22 cellular contexts compared by ENCODE assay signal in genomic region chr2:66430195-66430905, GRCh38. TPM values are rescaled to one million over a fixed set of nuclear protein-coding genes. Genes with fewer than 3 reads are reported as not detected.
DNase-seq lines count a peak whose midpoint lies in the region; ATAC-seq, FAIRE-seq and TF ChIP-seq lines count a peak whose summit lies in the region.
"Had no signal": no experiment of that assay in that cellular context is flagged by ENCODE, and none has a peak within 500 bp of the region (broad histone marks: within the 10 kb centered on the region; RNA-seq: fewer than 3 reads in every experiment).

No MANE protein-coding gene starts in this region.

- H3K27me3 ChIP-seq in K562 (ENCODE audit: control insufficient read depth in 2 of 2, insufficient read depth in 2 of 2, low read length in 2 of 2) (peaks cover 8 to 16% of the 10 kb centered on the region in 2 experiments; a peak in 4 of 5 replicates), muscle layer of duodenum (ENCODE audit: low read depth, low read length) (peaks cover 14% of the 10 kb centered on the region), smooth muscle cell (ENCODE audit: low read depth) (peaks cover 11% of the 10 kb centered on the region)
- H3K27me3 ChIP-seq: BE2C had no signal

- POLR2A ChIA-PET in K562 (lab: Yijun Ruan, JAX): interaction anchor here (1.0 kb wide), 1 partner anchor 143 kb away, joined by 3 read pairs; no protein-coding TSS in a partner anchor

- FAIRE-seq in K562 (lab: Jason Lieb, UNC): no peak
- FAIRE-seq: HTR-8/SVneo had no signal

- TF ChIP-seq RAD21 in K562 (CRISPR knock-in tag; conservative IDR thresholded peaks at IDR 0.05 in 1 of 2, IDR thresholded peaks at IDR 0.05 in 1 of 2): no peak

- WGBS in K562 (ENCODE audit: insufficient coverage, low coverage, missing lambda C conversion rate): 2% methylated on average over 4 of the region's 4 CpGs
- WGBS in smooth muscle cell (ENCODE audit: low lambda C conversion rate): 21% methylated on average over 4 of the region's 4 CpGs

- no peak for TF ChIP-seq POLR2A in K562 (conservative IDR thresholded peaks at IDR 0.05)

- H3K4me1 ChIP-seq in K562 (replicated peaks in 1 of 2; ENCODE audit: control insufficient read depth in 2 of 2, insufficient read depth in 2 of 2, low read length in 2 of 2) (peaks cover 0 to 37% of the 10 kb centered on the region in 2 experiments; a peak in 3 of 5 replicates), muscle layer of duodenum (ENCODE audit: control insufficient read depth in 1 of 2, insufficient read depth in 2 of 2, low read length in 2 of 2) (peaks cover 0 to 10% of the 10 kb centered on the region in 2 donors), smooth muscle cell (ENCODE audit: low read depth) (peaks cover 23% of the 10 kb centered on the region)
- H3K4me1 ChIP-seq: BE2C had no signal

- no TSS peak for BruUV-seq in K562 (replicated peaks; lab: Mats Ljungman, UMichigan)

- H4K20me1 ChIP-seq in K562 (replicated peaks; ENCODE audit: control insufficient read depth, insufficient read depth, low read length) (no peaks in the 10 kb centered on the region), smooth muscle cell (ENCODE audit: low read depth) (no peaks in the 10 kb centered on the region)

- peaks cover 11% of the 10 kb centered on the region for H3F3A ChIP-seq in smooth muscle cell (ENCODE audit: low read depth)

- in situ Hi-C loops in K562 (cut with MboI) (no loop called here), ACHN (cut with HindIII; ENCODE audit: low pct_ligation_motif_present, low pct_unique_long_range_greater_than_20kb, low sequenced_read_pairs) (no loop called here)

- H3K4me3 ChIP-seq in K562 (no peak overlapping the region), muscle layer of duodenum (ENCODE audit: low read depth in 1 of 2, low read length in 2 of 2) (peak overlapping the region in 1 of 2 donors; percentile 12), smooth muscle cell (peak overlapping the region; percentile 1)
- H3K4me3 ChIP-seq: heart left ventricle had no signal

- H3K36me3 ChIP-seq in K562 (ENCODE audit: control insufficient read depth, insufficient read depth, low read length): no peaks in the 10 kb centered on the region
- H3K36me3 ChIP-seq in muscle layer of duodenum (ENCODE audit: control insufficient read depth in 1 of 2, insufficient read depth in 2 of 2, low read length in 2 of 2): no peaks in the 10 kb centered on the region
- H3K36me3 ChIP-seq in smooth muscle cell (ENCODE audit: low read depth): no peaks in the 10 kb centered on the region
- H3K36me3 ChIP-seq: BE2C, heart left ventricle had no signal

- ATAC-seq in K562: no peak
- ATAC-seq: activated T-helper 17 cell treated with anti-CD3 and anti-CD28 coated beads, Interleukin-2, amount 50 U/mL, for 72 hours; heart left ventricle had no signal

- intact Hi-C loops in K562 (cut with micrococcal nuclease): loop anchor here (5.0 to 10.0 kb wide), 2 partner anchors 1044 to 1407 kb away; no protein-coding TSS in a partner anchor

- TF ChIP-seq CTCF in K562 (IDR thresholded peaks at IDR 0.05 in 2 of 3, conservative IDR thresholded peaks at IDR 0.05 in 1 of 3; ENCODE audit: insufficient read depth in 2 of 3, low read depth in 1 of 3, low read length in 3 of 3): no peak
- TF ChIP-seq CTCF in smooth muscle cell (IDR thresholded peaks at IDR 0.05; ENCODE audit: borderline replicate concordance, insufficient read depth, poor library complexity, severe bottlenecking): no peak

- H3K79me2 ChIP-seq in K562 (ENCODE audit: control insufficient read depth, insufficient read depth, low read length) (no peaks in the 10 kb centered on the region), smooth muscle cell (ENCODE audit: low read depth) (peaks cover 1% of the 10 kb centered on the region)

- no peak for TF ChIP-seq EP300 in K562 (IDR thresholded peaks at IDR 0.05; ENCODE audit: low read length)

- H2AFZ ChIP-seq in K562 (ENCODE audit: low read depth, low read length) (no peak overlapping the region), smooth muscle cell (ENCODE audit: low read depth) (peak overlapping the region; percentile 59)

- H3K9me1 ChIP-seq in K562 (ENCODE audit: control insufficient read depth, insufficient read depth, low read length): no peaks in the 10 kb centered on the region

- H3K9ac ChIP-seq in K562 (ENCODE audit: insufficient read depth in 1 of 2, low read depth in 2 of 2, low read length in 2 of 2): no peak overlapping the region
- no peak overlapping the region for H3K9ac ChIP-seq in smooth muscle cell (ENCODE audit: low read depth)

- H3K4me2 ChIP-seq in K562 (ENCODE audit: insufficient read depth, low read length) (no peak overlapping the region), smooth muscle cell (no peak overlapping the region)

- CTCF ChIA-PET in K562 (lab: Yijun Ruan, JAX; ENCODE audit: low intra/inter-chr PET ratio): interaction anchor here (0.7 to 1.8 kb wide), 2 partner anchors 145 to 1633 kb away, joined by 4 to 22 read pairs; no protein-coding TSS in a partner anchor

- H3K9me3 ChIP-seq in K562 (replicated peaks; ENCODE audit: control insufficient read depth, insufficient read depth, low read depth, low read length) (no peaks in the 10 kb centered on the region), muscle layer of duodenum (ENCODE audit: control insufficient read depth in 1 of 2, low read length in 2 of 2) (no peaks in the 10 kb centered on the region), smooth muscle cell (replicated peaks; ENCODE audit: low read depth) (no peaks in the 10 kb centered on the region)
- H3K9me3 ChIP-seq: BE2C, heart left ventricle had no signal

- DNase-seq in NCI-H748 (lab: John Stamatoyannopoulos, UW; ENCODE audit: unreplicated experiment) (peak; percentile 47), NCI-H748 treated with DMSO at 0.1 percent for 48 hours (lab: John Stamatoyannopoulos, UW) (no peak), K562 (ENCODE audit: extremely low read depth in 1 of 4, low spot score in 3 of 4) (no peak), smooth muscle cell (lab: John Stamatoyannopoulos, UW; ENCODE audit: unreplicated experiment) (no peak), HUDEP-2 (lab: John Stamatoyannopoulos, UW; ENCODE audit: unreplicated experiment in 76 of 76) (no peak), ACHN (no peak)
- DNase-seq in activated effector memory CD4-positive, alpha-beta T cell treated with anti-CD3 and anti-CD28 coated beads, Interleukin-2, amount 50 U/mL, for 16 hours: no peak
- DNase-seq: activated B cell treated with CpG ODN at 0.5 μM for 24 hours; activated CD4-positive, alpha-beta T cell treated with anti-CD3 and anti-CD28 coated beads, Interleukin-2, amount 50 U/mL, for 4 hours; activated CD8-positive, alpha-beta memory T cell treated with anti-CD3 and anti-CD28 coated beads, Interleukin-2, amount 50 U/mL, for 48 hours; activated naive CD8-positive, alpha-beta T cell treated with anti-CD3 and anti-CD28 coated beads, Interleukin-2, amount 10 ng/mL, durations not matched to agents 7 days and 5 days; BE2C; cerebellar nuclear complex; heart left ventricle; naive B cell; NCI-H187; NCI-H526 treated with DMSO at 0.1 percent for 48 hours; T1000 had no signal

- H3K27ac ChIP-seq in K562 (ENCODE audit: extremely low read depth, low read depth, low read length) (no peak overlapping the region), muscle layer of duodenum (ENCODE audit: low read length) (peak overlapping the region; percentile 80), smooth muscle cell (ENCODE audit: low read depth) (no peak overlapping the region)
- H3K27ac ChIP-seq: RWPE1 had no signal

TF ChIP-seq in K562, 482 proteins besides CTCF, POLR2A, EP300 and RAD21:
- TF ChIP-seq, protein P1, sequence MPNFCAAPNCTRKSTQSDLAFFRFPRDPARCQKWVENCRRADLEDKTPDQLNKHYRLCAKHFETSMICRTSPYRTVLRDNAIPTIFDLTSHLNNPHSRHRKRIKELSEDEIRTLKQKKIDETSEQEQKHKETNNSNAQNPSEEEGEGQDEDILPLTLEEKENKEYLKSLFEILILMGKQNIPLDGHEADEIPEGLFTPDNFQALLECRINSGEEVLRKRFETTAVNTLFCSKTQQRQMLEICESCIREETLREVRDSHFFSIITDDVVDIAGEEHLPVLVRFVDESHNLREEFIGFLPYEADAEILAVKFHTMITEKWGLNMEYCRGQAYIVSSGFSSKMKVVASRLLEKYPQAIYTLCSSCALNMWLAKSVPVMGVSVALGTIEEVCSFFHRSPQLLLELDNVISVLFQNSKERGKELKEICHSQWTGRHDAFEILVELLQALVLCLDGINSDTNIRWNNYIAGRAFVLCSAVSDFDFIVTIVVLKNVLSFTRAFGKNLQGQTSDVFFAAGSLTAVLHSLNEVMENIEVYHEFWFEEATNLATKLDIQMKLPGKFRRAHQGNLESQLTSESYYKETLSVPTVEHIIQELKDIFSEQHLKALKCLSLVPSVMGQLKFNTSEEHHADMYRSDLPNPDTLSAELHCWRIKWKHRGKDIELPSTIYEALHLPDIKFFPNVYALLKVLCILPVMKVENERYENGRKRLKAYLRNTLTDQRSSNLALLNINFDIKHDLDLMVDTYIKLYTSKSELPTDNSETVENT (CRISPR knock-in tag; IDR thresholded peaks at IDR 0.05): no peak
- TF ChIP-seq CBFA2T3 (IDR thresholded peaks at IDR 0.05): 0 out of 2 replicates have a peak, but pooled peaks have one; percentile 14
TF ChIP-seq in K562: peak in this region for 1.

RNA-seq across cellular contexts. Expression of gene MEIS1, which starts 4.6 kb away (rescaled TPM):
- total RNA-seq in K562 (2011; cell fraction: chromatin; rRNA removed; ENCODE audit: low replicate concordance): 13.6 and 52.6 TPM in 2 replicates
- total RNA-seq in K562 (2011; cell fraction: nucleolus; rRNA removed): 11.7 and 15.3 TPM in 2 replicates
- 23.2 and 31.9 TPM in 2 replicates for total RNA-seq in K562 (2011; cell fraction: nucleoplasm; rRNA removed)
- total RNA-seq in K562 (2014; rRNA removed) (5.6 and 7.1 TPM in 2 replicates), K562 (2014; rRNA removed; fragmentation: Illumina TruSeq; extraction: Trizol) (5.9 and 8.0 TPM in 2 replicates), K562 (2015; rRNA removed; fragmentation: Illumina TruSeq; extraction: Trizol) (7.1 and 7.5 TPM in 2 replicates), K562 (2021) (8.7 and 9.0 TPM in 2 replicates), smooth muscle cell (14.6 and 15.6 TPM in 2 replicates)
- polyA plus RNA-seq in K562 (2011; rRNA removed) (4.7 and 6.7 TPM in 2 replicates), K562 (2014; fragmentation: Illumina TruSeq; extraction: Trizol) (3.5 and 3.9 TPM in 2 replicates), K562 (2014; fragmentation: Nextera tagmentation; extraction: Ambion mirVana) (1 to 10 TPM; 2.3 to 6.7 TPM), K562 (2014; rRNA removed) (4.7 and 8.1 TPM in 2 replicates), smooth muscle cell (15.8 and 18.1 TPM in 2 replicates)
- polyA plus RNA-seq in K562 (2011; cell fraction: cytosol; rRNA removed): 3.0 and 4.7 TPM in 2 replicates
- polyA plus RNA-seq in K562 (2011; cell fraction: nucleus; rRNA removed): 13.1 and 17.8 TPM in 2 replicates
- 4.0 and 4.8 TPM in 2 replicates for polyA plus RNA-seq in K562 (2012)
- 18.2 and 28.5 TPM in 2 replicates for polyA minus RNA-seq in K562 (2011; rRNA and poly(A)+ RNA removed)
- polyA minus RNA-seq in K562 (2011; cell fraction: cytosol; rRNA and poly(A)+ RNA removed): 4.7 and 5.2 TPM in 2 replicates
- polyA minus RNA-seq in K562 (2011; cell fraction: nucleus; rRNA and poly(A)+ RNA removed): 19.8 and 25.3 TPM in 2 replicates
- total RNA-seq: activated B cell treated with CpG ODN at 0.5 μM for 24 hours; activated naive CD8-positive, alpha-beta T cell treated with anti-CD3 and anti-CD28 coated beads, Interleukin-2, amount 10 ng/mL, durations not matched to agents 7 days and 5 days; activated T-helper 17 cell treated with anti-CD3 and anti-CD28 coated beads, Interleukin-2, amount 50 U/mL, for 72 hours had no signal
